Comparison of ENCODE assay signal across 16 cellular contexts in the genomic region with DNA sequence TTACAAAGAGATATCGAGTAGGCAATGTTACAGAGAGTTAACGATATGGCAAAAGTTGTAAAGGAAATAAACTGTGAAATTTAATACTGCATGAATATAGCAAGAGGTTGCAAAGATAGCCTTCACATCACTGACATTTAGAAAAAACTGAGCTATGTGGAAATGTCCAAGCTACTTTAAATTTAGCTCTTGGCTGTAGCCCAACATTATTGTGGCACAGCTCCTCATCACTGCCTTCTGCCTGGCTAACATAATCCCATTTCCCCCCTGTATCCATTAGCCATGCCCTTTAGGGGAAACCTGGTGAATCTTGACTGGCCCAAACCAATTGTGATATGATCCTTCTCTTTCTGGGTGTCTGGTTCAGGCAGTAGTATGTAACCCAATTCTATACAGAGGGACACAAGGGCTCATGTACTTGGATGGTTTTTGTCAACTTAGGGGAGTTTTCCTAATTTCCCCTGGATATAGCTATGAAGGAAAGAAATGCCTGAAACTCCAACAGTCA.
"Had no signal": no experiment of that assay in that cellular context is flagged by ENCODE, and none has a peak within 500 bp of the region (broad histone marks: within the 10 kb centered on the region; RNA-seq: fewer than 3 reads in every experiment).

No MANE protein-coding gene starts in this region.

- H3K36me3 ChIP-seq: prostate gland had no signal

- H3K27ac ChIP-seq: body of pancreas, prostate gland had no signal

- DNase-seq: activated CD8-positive, alpha-beta memory T cell treated with anti-CD3 and anti-CD28 coated beads, Interleukin-2, amount 10 ng/mL, durations not matched to agents 7 days and 5 days; activated gamma-delta T cell treated with Interleukin-2 at 50 U/mL for 16 hours; activated T-cell treated with anti-CD3 and anti-CD28 coated beads, Interleukin-2, amount 50 U/mL, for 24 hours; body of pancreas; cerebellar nuclear complex; erythroblast; foreskin fibroblast; head of caudate nucleus; mucosa of descending colon; stimulated activated CD4-positive, alpha-beta T cell treated with anti-CD3 and anti-CD28 coated beads, Interleukin-2, amount 100 ng/mL, for 24 hours; stimulated activated naive B cell treated with anti-CD40 and anti-IgM and Interleukin-4, amounts not matched to agents 10 μg/mL and 1 μg/mL and 100 μg/mL, for 72 hours; trophoblast cell had no signal

- H3K9me3 ChIP-seq: body of pancreas, mucosa of descending colon, prostate gland had no signal

- H3K27me3 ChIP-seq: body of pancreas had no signal

- H3K4me3 ChIP-seq: body of pancreas, mucosa of descending colon, prostate gland had no signal

- ATAC-seq: activated CD8-positive, alpha-beta memory T cell treated with anti-CD3 and anti-CD28 coated beads, Interleukin-2, amount 10 ng/mL, durations not matched to agents 7 days and 5 days; body of pancreas; mucosa of descending colon; natural killer cell treated with Interleukin-12 subunit alpha and Interleukin-12 subunit beta and Interleukin-15 and Interleukin-18, amount 100 ng/mL, for 72 hours; sciatic nerve; stimulated activated naive B cell treated with anti-CD40 and anti-IgM and Interleukin-4, amounts not matched to agents 10 μg/mL and 1 μg/mL and 100 μg/mL, for 72 hours; WTC11 had no signal

- H3K4me1 ChIP-seq: body of pancreas, prostate gland had no signal
